Comparison of ENCODE assay signal across 1 cellular context in the genomic region with DNA sequence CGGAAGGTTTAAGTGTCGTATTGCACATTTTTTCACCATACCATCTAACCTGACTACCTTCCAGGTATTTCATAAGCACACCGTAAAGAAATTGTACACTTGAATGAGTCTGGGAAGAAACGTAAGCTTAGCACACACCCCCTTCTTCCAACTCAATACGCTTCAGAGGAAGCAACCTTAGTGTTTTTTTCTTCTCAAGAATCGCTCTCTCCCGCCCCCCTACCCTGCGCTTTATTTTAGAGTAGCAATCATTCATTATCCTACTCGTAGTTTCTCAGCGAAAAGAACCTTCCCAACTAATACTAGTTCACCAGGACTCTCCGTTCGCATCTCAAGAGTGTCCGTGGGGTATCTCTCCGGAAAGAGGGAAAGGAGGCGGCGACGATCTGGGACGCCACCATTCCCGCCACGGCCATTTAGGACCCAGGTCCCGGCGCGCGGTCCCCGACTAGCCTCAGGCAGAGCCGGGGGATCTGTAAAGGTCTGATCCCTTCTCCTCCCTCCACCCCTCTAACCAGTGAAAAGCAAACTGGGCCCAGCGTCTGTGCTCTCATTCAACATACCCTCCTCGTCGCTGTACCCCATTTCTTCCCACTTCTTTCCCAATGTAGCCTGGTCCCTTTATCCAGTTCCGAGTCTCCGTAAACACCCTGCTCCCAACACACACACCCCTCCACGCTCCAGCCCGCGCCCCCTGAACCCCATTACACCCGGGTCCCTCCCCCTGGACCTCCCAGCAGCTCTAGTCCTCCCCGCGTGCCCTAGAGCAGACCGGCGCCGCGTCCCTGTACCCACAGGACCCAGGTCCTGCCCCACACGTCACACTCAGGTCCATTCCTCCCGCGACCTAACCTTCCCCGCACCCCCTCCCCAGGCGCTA.
TF ChIP-seq lines count a peak whose summit lies in the region.

No MANE protein-coding gene starts in this region.

TF ChIP-seq in HEK293, 187 proteins besides CTCF, POLR2A, EP300 and RAD21 (continued from another document and continues in another):
- TF ChIP-seq, protein P1, sequence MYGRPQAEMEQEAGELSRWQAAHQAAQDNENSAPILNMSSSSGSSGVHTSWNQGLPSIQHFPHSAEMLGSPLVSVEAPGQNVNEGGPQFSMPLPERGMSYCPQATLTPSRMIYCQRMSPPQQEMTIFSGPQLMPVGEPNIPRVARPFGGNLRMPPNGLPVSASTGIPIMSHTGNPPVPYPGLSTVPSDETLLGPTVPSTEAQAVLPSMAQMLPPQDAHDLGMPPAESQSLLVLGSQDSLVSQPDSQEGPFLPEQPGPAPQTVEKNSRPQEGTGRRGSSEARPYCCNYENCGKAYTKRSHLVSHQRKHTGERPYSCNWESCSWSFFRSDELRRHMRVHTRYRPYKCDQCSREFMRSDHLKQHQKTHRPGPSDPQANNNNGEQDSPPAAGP (tag by site-specific recombination; IDR thresholded peaks at IDR 0.05) = peak; percentile 69; the same call in 1 of the 2 replicates
- TF ChIP-seq ZNF792 (tag by site-specific recombination; IDR thresholded peaks at IDR 0.05) = no peak
- TF ChIP-seq ZBTB20 (tag by site-specific recombination; IDR thresholded peaks at IDR 0.05) = peak; percentile 79
- TF ChIP-seq ZNF843 (tag by site-specific recombination; IDR thresholded peaks at IDR 0.05) = peak; percentile 29; the same call in 1 of the 2 replicates
- no peak for TF ChIP-seq BCL11A (tag by site-specific recombination; IDR thresholded peaks at IDR 0.05; ENCODE audit: low read depth)
- TF ChIP-seq ZNF155 (tag by site-specific recombination; IDR thresholded peaks at IDR 0.05) = no peak
- no peak for TF ChIP-seq ZNF112 (tag by site-specific recombination; IDR thresholded peaks at IDR 0.05)
- no peak for TF ChIP-seq GFI1B (tag by site-specific recombination; IDR thresholded peaks at IDR 0.05)
- TF ChIP-seq, protein P2, sequence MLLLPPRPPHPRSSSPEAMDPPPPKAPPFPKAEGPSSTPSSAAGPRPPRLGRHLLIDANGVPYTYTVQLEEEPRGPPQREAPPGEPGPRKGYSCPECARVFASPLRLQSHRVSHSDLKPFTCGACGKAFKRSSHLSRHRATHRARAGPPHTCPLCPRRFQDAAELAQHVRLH (tag by site-specific recombination; IDR thresholded peaks at IDR 0.05) = 0 out of 2 replicates have a peak, but pooled peaks have one; percentile 42
- no peak for TF ChIP-seq ZNF416 (tag by site-specific recombination; IDR thresholded peaks at IDR 0.05)
- TF ChIP-seq ZNF292 (tag by site-specific recombination; IDR thresholded peaks at IDR 0.05; ENCODE audit: borderline replicate concordance, low read depth) = no peak
- 0 out of 2 replicates have a peak, but pooled peaks have one; percentile 45 for TF ChIP-seq ZNF324 (tag by site-specific recombination; IDR thresholded peaks at IDR 0.05)
- no peak for TF ChIP-seq ZNF837 (tag by site-specific recombination; IDR thresholded peaks at IDR 0.05)
- TF ChIP-seq TRIM28 (IDR thresholded peaks at IDR 0.05; ENCODE audit: borderline replicate concordance, low read length) = no peak
- TF ChIP-seq, protein P3, sequence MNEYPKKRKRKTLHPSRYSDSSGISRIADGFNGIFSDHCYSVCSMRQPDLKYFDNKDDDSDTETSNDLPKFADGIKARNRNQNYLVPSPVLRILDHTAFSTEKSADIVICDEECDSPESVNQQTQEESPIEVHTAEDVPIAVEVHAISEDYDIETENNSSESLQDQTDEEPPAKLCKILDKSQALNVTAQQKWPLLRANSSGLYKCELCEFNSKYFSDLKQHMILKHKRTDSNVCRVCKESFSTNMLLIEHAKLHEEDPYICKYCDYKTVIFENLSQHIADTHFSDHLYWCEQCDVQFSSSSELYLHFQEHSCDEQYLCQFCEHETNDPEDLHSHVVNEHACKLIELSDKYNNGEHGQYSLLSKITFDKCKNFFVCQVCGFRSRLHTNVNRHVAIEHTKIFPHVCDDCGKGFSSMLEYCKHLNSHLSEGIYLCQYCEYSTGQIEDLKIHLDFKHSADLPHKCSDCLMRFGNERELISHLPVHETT (tag by site-specific recombination; IDR thresholded peaks at IDR 0.05) = no peak
- no peak for TF ChIP-seq ZNF37A (tag by site-specific recombination; IDR thresholded peaks at IDR 0.05)
- TF ChIP-seq, protein P4, sequence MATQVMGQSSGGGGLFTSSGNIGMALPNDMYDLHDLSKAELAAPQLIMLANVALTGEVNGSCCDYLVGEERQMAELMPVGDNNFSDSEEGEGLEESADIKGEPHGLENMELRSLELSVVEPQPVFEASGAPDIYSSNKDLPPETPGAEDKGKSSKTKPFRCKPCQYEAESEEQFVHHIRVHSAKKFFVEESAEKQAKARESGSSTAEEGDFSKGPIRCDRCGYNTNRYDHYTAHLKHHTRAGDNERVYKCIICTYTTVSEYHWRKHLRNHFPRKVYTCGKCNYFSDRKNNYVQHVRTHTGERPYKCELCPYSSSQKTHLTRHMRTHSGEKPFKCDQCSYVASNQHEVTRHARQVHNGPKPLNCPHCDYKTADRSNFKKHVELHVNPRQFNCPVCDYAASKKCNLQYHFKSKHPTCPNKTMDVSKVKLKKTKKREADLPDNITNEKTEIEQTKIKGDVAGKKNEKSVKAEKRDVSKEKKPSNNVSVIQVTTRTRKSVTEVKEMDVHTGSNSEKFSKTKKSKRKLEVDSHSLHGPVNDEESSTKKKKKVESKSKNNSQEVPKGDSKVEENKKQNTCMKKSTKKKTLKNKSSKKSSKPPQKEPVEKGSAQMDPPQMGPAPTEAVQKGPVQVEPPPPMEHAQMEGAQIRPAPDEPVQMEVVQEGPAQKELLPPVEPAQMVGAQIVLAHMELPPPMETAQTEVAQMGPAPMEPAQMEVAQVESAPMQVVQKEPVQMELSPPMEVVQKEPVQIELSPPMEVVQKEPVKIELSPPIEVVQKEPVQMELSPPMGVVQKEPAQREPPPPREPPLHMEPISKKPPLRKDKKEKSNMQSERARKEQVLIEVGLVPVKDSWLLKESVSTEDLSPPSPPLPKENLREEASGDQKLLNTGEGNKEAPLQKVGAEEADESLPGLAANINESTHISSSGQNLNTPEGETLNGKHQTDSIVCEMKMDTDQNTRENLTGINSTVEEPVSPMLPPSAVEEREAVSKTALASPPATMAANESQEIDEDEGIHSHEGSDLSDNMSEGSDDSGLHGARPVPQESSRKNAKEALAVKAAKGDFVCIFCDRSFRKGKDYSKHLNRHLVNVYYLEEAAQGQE (tag by site-specific recombination; IDR thresholded peaks at IDR 0.05) = peak; percentile 56; the same call in 1 of the 2 replicates
- TF ChIP-seq ZNF391 (tag by site-specific recombination; IDR thresholded peaks at IDR 0.05; ENCODE audit: borderline replicate concordance, low read depth) = peak; percentile 81; the same call in 1 of the 2 replicates
- peak; percentile 87 for TF ChIP-seq IKZF3 (tag by site-specific recombination; IDR thresholded peaks at IDR 0.05)
- TF ChIP-seq ZNF664 (tag by site-specific recombination; IDR thresholded peaks at IDR 0.05) = peak; percentile 14; the same call in 1 of the 2 replicates
- no peak for TF ChIP-seq ZNF311 (tag by site-specific recombination; IDR thresholded peaks at IDR 0.05; ENCODE audit: borderline replicate concordance)
- TF ChIP-seq ZNF654 (tag by site-specific recombination; IDR thresholded peaks at IDR 0.05; ENCODE audit: low read depth) = no peak
- no peak for TF ChIP-seq ZNF211 (tag by site-specific recombination; IDR thresholded peaks at IDR 0.05; ENCODE audit: low read depth)
- TF ChIP-seq REPIN1 (tag by site-specific recombination; IDR thresholded peaks at IDR 0.05; ENCODE audit: low read depth) = no peak
- TF ChIP-seq, protein P5, sequence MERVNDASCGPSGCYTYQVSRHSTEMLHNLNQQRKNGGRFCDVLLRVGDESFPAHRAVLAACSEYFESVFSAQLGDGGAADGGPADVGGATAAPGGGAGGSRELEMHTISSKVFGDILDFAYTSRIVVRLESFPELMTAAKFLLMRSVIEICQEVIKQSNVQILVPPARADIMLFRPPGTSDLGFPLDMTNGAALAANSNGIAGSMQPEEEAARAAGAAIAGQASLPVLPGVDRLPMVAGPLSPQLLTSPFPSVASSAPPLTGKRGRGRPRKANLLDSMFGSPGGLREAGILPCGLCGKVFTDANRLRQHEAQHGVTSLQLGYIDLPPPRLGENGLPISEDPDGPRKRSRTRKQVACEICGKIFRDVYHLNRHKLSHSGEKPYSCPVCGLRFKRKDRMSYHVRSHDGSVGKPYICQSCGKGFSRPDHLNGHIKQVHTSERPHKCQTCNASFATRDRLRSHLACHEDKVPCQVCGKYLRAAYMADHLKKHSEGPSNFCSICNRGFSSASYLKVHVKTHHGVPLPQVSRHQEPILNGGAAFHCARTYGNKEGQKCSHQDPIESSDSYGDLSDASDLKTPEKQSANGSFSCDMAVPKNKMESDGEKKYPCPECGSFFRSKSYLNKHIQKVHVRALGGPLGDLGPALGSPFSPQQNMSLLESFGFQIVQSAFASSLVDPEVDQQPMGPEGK (tag by site-specific recombination; IDR thresholded peaks at IDR 0.05) = peak; percentile 91
- TF ChIP-seq ZSCAN16 (tag by site-specific recombination; IDR thresholded peaks at IDR 0.05) = 0 out of 2 replicates have a peak, but pooled peaks have one; percentile 41
- peak; percentile 75; the same call in 1 of the 2 replicates for TF ChIP-seq ZNF785 (tag by site-specific recombination; IDR thresholded peaks at IDR 0.05)
- TF ChIP-seq ZNF629 (tag by site-specific recombination; IDR thresholded peaks at IDR 0.05) = no peak; the same call in 1 of the 2 replicates
- TF ChIP-seq ZNF621 (tag by site-specific recombination; IDR thresholded peaks at IDR 0.05) = no peak
- TF ChIP-seq, protein P6, sequence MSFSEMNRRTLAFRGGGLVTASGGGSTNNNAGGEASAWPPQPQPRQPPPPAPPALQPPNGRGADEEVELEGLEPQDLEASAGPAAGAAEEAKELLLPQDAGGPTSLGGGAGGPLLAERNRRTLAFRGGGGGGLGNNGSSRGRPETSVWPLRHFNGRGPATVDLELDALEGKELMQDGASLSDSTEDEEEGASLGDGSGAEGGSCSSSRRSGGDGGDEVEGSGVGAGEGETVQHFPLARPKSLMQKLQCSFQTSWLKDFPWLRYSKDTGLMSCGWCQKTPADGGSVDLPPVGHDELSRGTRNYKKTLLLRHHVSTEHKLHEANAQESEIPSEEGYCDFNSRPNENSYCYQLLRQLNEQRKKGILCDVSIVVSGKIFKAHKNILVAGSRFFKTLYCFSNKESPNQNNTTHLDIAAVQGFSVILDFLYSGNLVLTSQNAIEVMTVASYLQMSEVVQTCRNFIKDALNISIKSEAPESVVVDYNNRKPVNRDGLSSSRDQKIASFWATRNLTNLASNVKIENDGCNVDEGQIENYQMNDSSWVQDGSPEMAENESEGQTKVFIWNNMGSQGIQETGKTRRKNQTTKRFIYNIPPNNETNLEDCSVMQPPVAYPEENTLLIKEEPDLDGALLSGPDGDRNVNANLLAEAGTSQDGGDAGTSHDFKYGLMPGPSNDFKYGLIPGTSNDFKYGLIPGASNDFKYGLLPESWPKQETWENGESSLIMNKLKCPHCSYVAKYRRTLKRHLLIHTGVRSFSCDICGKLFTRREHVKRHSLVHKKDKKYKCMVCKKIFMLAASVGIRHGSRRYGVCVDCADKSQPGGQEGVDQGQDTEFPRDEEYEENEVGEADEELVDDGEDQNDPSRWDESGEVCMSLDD (tag by site-specific recombination; IDR thresholded peaks at IDR 0.05) = peak; percentile 99
- TF ChIP-seq ZNF274 (IDR thresholded peaks at IDR 0.05; ENCODE audit: low read length) = no peak
- TF ChIP-seq ZNF274 (tag by site-specific recombination; IDR thresholded peaks at IDR 0.05; ENCODE audit: borderline replicate concordance) = no peak
- TF ChIP-seq ZNF302 (tag by site-specific recombination; IDR thresholded peaks at IDR 0.05; ENCODE audit: low read depth) = no peak
- TF ChIP-seq SP7 (tag by site-specific recombination; IDR thresholded peaks at IDR 0.05) = peak; percentile 24
- TF ChIP-seq, protein P7, sequence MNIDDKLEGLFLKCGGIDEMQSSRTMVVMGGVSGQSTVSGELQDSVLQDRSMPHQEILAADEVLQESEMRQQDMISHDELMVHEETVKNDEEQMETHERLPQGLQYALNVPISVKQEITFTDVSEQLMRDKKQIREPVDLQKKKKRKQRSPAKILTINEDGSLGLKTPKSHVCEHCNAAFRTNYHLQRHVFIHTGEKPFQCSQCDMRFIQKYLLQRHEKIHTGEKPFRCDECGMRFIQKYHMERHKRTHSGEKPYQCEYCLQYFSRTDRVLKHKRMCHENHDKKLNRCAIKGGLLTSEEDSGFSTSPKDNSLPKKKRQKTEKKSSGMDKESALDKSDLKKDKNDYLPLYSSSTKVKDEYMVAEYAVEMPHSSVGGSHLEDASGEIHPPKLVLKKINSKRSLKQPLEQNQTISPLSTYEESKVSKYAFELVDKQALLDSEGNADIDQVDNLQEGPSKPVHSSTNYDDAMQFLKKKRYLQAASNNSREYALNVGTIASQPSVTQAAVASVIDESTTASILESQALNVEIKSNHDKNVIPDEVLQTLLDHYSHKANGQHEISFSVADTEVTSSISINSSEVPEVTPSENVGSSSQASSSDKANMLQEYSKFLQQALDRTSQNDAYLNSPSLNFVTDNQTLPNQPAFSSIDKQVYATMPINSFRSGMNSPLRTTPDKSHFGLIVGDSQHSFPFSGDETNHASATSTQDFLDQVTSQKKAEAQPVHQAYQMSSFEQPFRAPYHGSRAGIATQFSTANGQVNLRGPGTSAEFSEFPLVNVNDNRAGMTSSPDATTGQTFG (tag by site-specific recombination; IDR thresholded peaks at IDR 0.05; ENCODE audit: borderline replicate concordance) = no peak
- no peak for TF ChIP-seq ZNF174 (tag by site-specific recombination; IDR thresholded peaks at IDR 0.05)
- no peak for TF ChIP-seq ZNF221 (tag by site-specific recombination; IDR thresholded peaks at IDR 0.05; ENCODE audit: borderline replicate concordance)
- TF ChIP-seq, protein P8, sequence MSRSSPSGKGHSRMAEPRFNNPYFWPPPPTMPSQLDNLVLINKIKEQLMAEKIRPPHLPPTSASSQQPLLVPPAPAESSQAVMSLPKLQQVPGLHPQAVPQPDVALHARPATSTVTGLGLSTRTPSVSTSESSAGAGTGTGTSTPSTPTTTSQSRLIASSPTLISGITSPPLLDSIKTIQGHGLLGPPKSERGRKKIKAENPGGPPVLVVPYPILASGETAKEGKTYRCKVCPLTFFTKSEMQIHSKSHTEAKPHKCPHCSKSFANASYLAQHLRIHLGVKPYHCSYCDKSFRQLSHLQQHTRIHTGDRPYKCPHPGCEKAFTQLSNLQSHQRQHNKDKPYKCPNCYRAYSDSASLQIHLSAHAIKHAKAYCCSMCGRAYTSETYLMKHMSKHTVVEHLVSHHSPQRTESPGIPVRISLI (tag by site-specific recombination; IDR thresholded peaks at IDR 0.05) = peak; percentile 71
- peak; percentile 52 for TF ChIP-seq ZNF600 (tag by site-specific recombination; IDR thresholded peaks at IDR 0.05)
- TF ChIP-seq, protein P9, sequence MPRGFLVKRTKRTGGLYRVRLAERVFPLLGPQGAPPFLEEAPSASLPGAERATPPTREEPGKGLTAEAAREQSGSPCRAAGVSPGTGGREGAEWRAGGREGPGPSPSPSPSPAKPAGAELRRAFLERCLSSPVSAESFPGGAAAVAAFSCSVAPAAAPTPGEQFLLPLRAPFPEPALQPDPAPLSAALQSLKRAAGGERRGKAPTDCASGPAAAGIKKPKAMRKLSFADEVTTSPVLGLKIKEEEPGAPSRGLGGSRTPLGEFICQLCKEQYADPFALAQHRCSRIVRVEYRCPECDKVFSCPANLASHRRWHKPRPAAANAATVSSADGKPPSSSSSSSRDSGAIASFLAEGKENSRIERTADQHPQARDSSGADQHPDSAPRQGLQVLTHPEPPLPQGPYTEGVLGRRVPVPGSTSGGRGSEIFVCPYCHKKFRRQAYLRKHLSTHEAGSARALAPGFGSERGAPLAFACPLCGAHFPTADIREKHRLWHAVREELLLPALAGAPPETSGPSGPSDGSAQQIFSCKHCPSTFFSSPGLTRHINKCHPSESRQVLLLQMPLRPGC (tag by site-specific recombination; IDR thresholded peaks at IDR 0.05) = no peak
- TF ChIP-seq HOXD13 (CRISPR knock-in tag; IDR thresholded peaks at IDR 0.05; ENCODE audit: borderline replicate concordance) = no peak
- no peak for TF ChIP-seq OVOL3 (tag by site-specific recombination; IDR thresholded peaks at IDR 0.05)
- TF ChIP-seq SCRT1 (tag by site-specific recombination; IDR thresholded peaks at IDR 0.05; ENCODE audit: borderline replicate concordance) = no peak
- TF ChIP-seq ZBTB21 (tag by site-specific recombination; IDR thresholded peaks at IDR 0.05) = no peak; the same call in 1 of the 2 replicates
